ENCODE assay signal across 1 cellular context in the genomic region with DNA sequence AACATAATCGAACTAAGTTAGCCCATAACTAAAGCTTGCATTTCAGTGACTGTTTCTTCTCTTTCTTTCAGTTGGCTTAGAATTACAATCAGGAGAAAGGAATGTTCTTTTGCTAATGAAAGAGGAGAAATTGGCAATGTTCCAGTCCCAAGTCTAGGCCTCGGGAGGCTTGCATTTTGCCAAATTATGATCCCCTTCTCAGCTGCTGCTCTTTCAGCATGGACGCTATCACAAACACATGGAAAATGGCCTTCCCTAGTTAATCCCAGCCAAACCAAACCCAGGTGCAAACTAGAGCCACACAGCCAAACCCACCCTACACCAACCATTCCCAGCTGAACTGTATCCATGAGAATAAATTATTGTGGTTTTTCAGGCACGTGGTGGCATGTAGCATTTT.
TF ChIP-seq lines count a peak whose summit lies in the region.

No MANE protein-coding gene starts in this region.

TF ChIP-seq in K562, 482 proteins besides CTCF, POLR2A, EP300 and RAD21 (continued from another document):
- TF ChIP-seq, protein P1, sequence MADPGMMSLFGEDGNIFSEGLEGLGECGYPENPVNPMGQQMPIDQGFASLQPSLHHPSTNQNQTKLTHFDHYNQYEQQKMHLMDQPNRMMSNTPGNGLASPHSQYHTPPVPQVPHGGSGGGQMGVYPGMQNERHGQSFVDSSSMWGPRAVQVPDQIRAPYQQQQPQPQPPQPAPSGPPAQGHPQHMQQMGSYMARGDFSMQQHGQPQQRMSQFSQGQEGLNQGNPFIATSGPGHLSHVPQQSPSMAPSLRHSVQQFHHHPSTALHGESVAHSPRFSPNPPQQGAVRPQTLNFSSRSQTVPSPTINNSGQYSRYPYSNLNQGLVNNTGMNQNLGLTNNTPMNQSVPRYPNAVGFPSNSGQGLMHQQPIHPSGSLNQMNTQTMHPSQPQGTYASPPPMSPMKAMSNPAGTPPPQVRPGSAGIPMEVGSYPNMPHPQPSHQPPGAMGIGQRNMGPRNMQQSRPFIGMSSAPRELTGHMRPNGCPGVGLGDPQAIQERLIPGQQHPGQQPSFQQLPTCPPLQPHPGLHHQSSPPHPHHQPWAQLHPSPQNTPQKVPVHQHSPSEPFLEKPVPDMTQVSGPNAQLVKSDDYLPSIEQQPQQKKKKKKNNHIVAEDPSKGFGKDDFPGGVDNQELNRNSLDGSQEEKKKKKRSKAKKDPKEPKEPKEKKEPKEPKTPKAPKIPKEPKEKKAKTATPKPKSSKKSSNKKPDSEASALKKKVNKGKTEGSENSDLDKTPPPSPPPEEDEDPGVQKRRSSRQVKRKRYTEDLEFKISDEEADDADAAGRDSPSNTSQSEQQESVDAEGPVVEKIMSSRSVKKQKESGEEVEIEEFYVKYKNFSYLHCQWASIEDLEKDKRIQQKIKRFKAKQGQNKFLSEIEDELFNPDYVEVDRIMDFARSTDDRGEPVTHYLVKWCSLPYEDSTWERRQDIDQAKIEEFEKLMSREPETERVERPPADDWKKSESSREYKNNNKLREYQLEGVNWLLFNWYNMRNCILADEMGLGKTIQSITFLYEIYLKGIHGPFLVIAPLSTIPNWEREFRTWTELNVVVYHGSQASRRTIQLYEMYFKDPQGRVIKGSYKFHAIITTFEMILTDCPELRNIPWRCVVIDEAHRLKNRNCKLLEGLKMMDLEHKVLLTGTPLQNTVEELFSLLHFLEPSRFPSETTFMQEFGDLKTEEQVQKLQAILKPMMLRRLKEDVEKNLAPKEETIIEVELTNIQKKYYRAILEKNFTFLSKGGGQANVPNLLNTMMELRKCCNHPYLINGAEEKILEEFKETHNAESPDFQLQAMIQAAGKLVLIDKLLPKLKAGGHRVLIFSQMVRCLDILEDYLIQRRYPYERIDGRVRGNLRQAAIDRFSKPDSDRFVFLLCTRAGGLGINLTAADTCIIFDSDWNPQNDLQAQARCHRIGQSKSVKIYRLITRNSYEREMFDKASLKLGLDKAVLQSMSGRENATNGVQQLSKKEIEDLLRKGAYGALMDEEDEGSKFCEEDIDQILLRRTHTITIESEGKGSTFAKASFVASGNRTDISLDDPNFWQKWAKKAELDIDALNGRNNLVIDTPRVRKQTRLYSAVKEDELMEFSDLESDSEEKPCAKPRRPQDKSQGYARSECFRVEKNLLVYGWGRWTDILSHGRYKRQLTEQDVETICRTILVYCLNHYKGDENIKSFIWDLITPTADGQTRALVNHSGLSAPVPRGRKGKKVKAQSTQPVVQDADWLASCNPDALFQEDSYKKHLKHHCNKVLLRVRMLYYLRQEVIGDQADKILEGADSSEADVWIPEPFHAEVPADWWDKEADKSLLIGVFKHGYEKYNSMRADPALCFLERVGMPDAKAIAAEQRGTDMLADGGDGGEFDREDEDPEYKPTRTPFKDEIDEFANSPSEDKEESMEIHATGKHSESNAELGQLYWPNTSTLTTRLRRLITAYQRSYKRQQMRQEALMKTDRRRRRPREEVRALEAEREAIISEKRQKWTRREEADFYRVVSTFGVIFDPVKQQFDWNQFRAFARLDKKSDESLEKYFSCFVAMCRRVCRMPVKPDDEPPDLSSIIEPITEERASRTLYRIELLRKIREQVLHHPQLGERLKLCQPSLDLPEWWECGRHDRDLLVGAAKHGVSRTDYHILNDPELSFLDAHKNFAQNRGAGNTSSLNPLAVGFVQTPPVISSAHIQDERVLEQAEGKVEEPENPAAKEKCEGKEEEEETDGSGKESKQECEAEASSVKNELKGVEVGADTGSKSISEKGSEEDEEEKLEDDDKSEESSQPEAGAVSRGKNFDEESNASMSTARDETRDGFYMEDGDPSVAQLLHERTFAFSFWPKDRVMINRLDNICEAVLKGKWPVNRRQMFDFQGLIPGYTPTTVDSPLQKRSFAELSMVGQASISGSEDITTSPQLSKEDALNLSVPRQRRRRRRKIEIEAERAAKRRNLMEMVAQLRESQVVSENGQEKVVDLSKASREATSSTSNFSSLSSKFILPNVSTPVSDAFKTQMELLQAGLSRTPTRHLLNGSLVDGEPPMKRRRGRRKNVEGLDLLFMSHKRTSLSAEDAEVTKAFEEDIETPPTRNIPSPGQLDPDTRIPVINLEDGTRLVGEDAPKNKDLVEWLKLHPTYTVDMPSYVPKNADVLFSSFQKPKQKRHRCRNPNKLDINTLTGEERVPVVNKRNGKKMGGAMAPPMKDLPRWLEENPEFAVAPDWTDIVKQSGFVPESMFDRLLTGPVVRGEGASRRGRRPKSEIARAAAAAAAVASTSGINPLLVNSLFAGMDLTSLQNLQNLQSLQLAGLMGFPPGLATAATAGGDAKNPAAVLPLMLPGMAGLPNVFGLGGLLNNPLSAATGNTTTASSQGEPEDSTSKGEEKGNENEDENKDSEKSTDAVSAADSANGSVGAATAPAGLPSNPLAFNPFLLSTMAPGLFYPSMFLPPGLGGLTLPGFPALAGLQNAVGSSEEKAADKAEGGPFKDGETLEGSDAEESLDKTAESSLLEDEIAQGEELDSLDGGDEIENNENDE (IDR thresholded peaks at IDR 0.05; ENCODE audit: low read depth, low read length), result no peak
- no peak for TF ChIP-seq GATA2 (CRISPR knock-in tag; IDR thresholded peaks at IDR 0.05)
- TF ChIP-seq KLF1 (tag; IDR thresholded peaks at IDR 0.05), result no peak
- 0 out of 2 replicates have a peak, but pooled peaks have one; percentile 8 for TF ChIP-seq NFIC (IDR thresholded peaks at IDR 0.05)
